ENCODE assay signal across 22 cellular contexts in genomic region chr11:80383655-80384054, GRCh38.
DNase-seq lines count a peak whose midpoint lies in the region; ATAC-seq, FAIRE-seq and TF ChIP-seq lines count a peak whose summit lies in the region.
"Had no signal": no experiment of that assay in that cellular context is flagged by ENCODE, and none has a peak within 500 bp of the region (broad histone marks: within the 10 kb centered on the region; RNA-seq: fewer than 3 reads in every experiment).

No MANE protein-coding gene starts in this region.

- no peaks in the 10 kb centered on the region for H3K36me3 ChIP-seq in HepG2 (replicated peaks in 1 of 2; ENCODE audit: control insufficient read depth in 1 of 2, insufficient read depth in 2 of 2, low read length in 2 of 2)
- no peaks in the 10 kb centered on the region for H3K36me3 ChIP-seq in right lobe of liver
- no peaks in the 10 kb centered on the region for H3K36me3 ChIP-seq in vagina
- H3K36me3 ChIP-seq: gastrocnemius medialis, pancreas, upper lobe of right lung had no signal

- H3K27ac ChIP-seq in HepG2 (ENCODE audit: extremely low read length, insufficient read depth, low read length) (no peak overlapping the region), right lobe of liver (no peak overlapping the region), vagina (no peak overlapping the region)
- H3K27ac ChIP-seq: gastrocnemius medialis, pancreas, upper lobe of right lung had no signal

- intact Hi-C loops in HepG2 (cut with micrococcal nuclease; ENCODE audit: unreplicated experiment): no loop called here
- intact Hi-C loops in right lobe of liver (cut with DNase I): no loop called here
- intact Hi-C loops in vagina (cut with DNase I): no loop called here
- intact Hi-C loops in Right ventricle myocardium inferior (cut with DNase I): no loop called here

- no peak overlapping the region for H2AFZ ChIP-seq in HepG2 (ENCODE audit: low read length)

- no TSS peak for BruUV-seq in HepG2 (replicated peaks; lab: Mats Ljungman, UMichigan)

- in situ Hi-C loops in HepG2 (cut with HindIII; ENCODE audit: extremely low pct_ligation_motif_present, low pct_unique_long_range_greater_than_20kb): no loop called here

- ATAC-seq in HepG2 (peak; percentile 54; the same call in 2 of the 3 replicates), right lobe of liver (no peak), Right ventricle myocardium inferior (no peak)
- ATAC-seq: gastrocnemius medialis, pancreas, sciatic nerve, upper lobe of right lung had no signal

- TF ChIP-seq POLR2A in HepG2 (IDR thresholded peaks at IDR 0.05; ENCODE audit: insufficient read depth in 1 of 2, low read depth in 2 of 2, low read length in 2 of 2) (no peak), right lobe of liver (IDR thresholded peaks at IDR 0.05) (no peak), vagina (IDR thresholded peaks at IDR 0.05) (no peak)

- H3K9me3 ChIP-seq in HepG2 (ENCODE audit: low read length) (no peaks in the 10 kb centered on the region), right lobe of liver (no peaks in the 10 kb centered on the region), vagina (no peaks in the 10 kb centered on the region)
- H3K9me3 ChIP-seq: gastrocnemius medialis, pancreas, upper lobe of right lung had no signal

- H3K27me3 ChIP-seq in HepG2 (ENCODE audit: control insufficient read depth in 1 of 2, insufficient read depth in 2 of 2, low read length in 2 of 2) (no peaks in the 10 kb centered on the region), right lobe of liver (no peaks in the 10 kb centered on the region), vagina (no peaks in the 10 kb centered on the region)
- H3K27me3 ChIP-seq: gastrocnemius medialis, pancreas, upper lobe of right lung had no signal

- 4% methylated on average over 2 of the region's 3 CpGs for WGBS in HepG2 (ENCODE audit: low lambda C conversion rate)
- WGBS in right lobe of liver (ENCODE audit: insufficient coverage, low coverage, low lambda C conversion rate, missing lambda C conversion rate): 12% methylated on average over 3 of the region's 3 CpGs

- CTCF ChIA-PET in HepG2 (lab: Yijun Ruan, JAX; ENCODE audit: low intra/inter-chr PET ratio, low total read pairs): no interaction called here

- no peak for TF ChIP-seq RAD21 in HepG2 (CRISPR knock-in tag; IDR thresholded peaks at IDR 0.05)

- TF ChIP-seq EP300 in HepG2 (IDR thresholded peaks at IDR 0.05; ENCODE audit: low read depth in 2 of 2, low read length in 2 of 2) (no peak), HepG2 (CRISPR knock-in tag; IDR thresholded peaks at IDR 0.05; ENCODE audit: borderline replicate concordance) (no peak)

- DNase-seq in HepG2 (ENCODE audit: low spot score): no peak
- no peak for DNase-seq in right lobe of liver
- DNase-seq in SK-N-DZ (ENCODE audit: low spot score): peak; percentile 76
- peak; percentile 71 for DNase-seq in islet precursor cell
- DNase-seq in cortex of kidney (lab: John Stamatoyannopoulos, UW): no peak
- no peak for DNase-seq in vagina (ENCODE audit: extremely low spot score in 2 of 2)
- DNase-seq in retina: no peak
- no peak for DNase-seq in Right ventricle myocardium inferior (ENCODE audit: missing footprints)
- DNase-seq: activated CD8-positive, alpha-beta memory T cell treated with anti-CD3 and anti-CD28 coated beads, Interleukin-2, amount 50 U/mL, for 4 hours; activated naive CD8-positive, alpha-beta T cell treated with anti-CD3 and anti-CD28 coated beads, Interleukin-2, amount 10 ng/mL, durations not matched to agents 7 days and 5 days; gastrocnemius medialis; GDM1; HFFc6; NCI-H1048; NCI-H187 treated with DMSO at 0.1 percent for 48 hours; NCI-H345; NK-92 treated with Interleukin-12 subunit alpha and Interleukin-12 subunit beta, amount 100 ng/mL, for 24 hours; pancreas; upper lobe of right lung had no signal

- H3K4me3 ChIP-seq in HepG2 (replicated peaks in 1 of 3; ENCODE audit: insufficient read depth in 1 of 3, low read depth in 2 of 3, low read length in 3 of 3) (no peak overlapping the region), right lobe of liver (no peak overlapping the region), vagina (no peak overlapping the region)
- H3K4me3 ChIP-seq: gastrocnemius medialis, pancreas, upper lobe of right lung had no signal

- TF ChIP-seq CTCF in HepG2 (CRISPR knock-in tag; IDR thresholded peaks at IDR 0.05) (no peak), right lobe of liver (IDR thresholded peaks at IDR 0.05) (no peak), vagina (IDR thresholded peaks at IDR 0.05) (no peak)

- H4K20me1 ChIP-seq in HepG2 (ENCODE audit: insufficient read depth, low read length): no peaks in the 10 kb centered on the region

- no peak for FAIRE-seq in HepG2 (lab: Jason Lieb, UNC)
- FAIRE-seq: HTR-8/SVneo, pancreas, RCC 7860 had no signal

- no peak overlapping the region for H3K4me2 ChIP-seq in HepG2 (ENCODE audit: low read depth, low read length)

- POLR2A ChIA-PET in HepG2 (lab: Yijun Ruan, JAX): no interaction called here

- H3K79me2 ChIP-seq in HepG2 (ENCODE audit: insufficient read depth, low read length): no peaks in the 10 kb centered on the region

- H3K4me1 ChIP-seq in HepG2 (ENCODE audit: insufficient read depth, low read length): no peaks in the 10 kb centered on the region
- H3K4me1 ChIP-seq in right lobe of liver: no peaks in the 10 kb centered on the region
- H3K4me1 ChIP-seq in vagina: no peaks in the 10 kb centered on the region
- H3K4me1 ChIP-seq: gastrocnemius medialis, pancreas, upper lobe of right lung had no signal

- no peak overlapping the region for H3K9ac ChIP-seq in HepG2 (ENCODE audit: insufficient read depth, low read depth, low read length)

TF ChIP-seq in HepG2, 621 proteins besides CTCF, POLR2A, EP300 and RAD21:
- TF ChIP-seq POLR2AphosphoS2 (IDR thresholded peaks at IDR 0.05; ENCODE audit: low read depth, low read length): no peak
- TF ChIP-seq ZNF768 (CRISPR knock-in tag; IDR thresholded peaks at IDR 0.05): no peak
- TF ChIP-seq ZBTB7B (CRISPR knock-in tag; IDR thresholded peaks at IDR 0.05): no peak
- TF ChIP-seq ZSCAN20 (CRISPR knock-in tag; IDR thresholded peaks at IDR 0.05; ENCODE audit: borderline replicate concordance): no peak
- no peak for TF ChIP-seq LBX2 (CRISPR knock-in tag; IDR thresholded peaks at IDR 0.05; ENCODE audit: borderline replicate concordance)
- TF ChIP-seq EHMT2 (IDR thresholded peaks at IDR 0.05; ENCODE audit: borderline replicate concordance, low read depth, low read length): no peak
- no peak for TF ChIP-seq NCOR1 (IDR thresholded peaks at IDR 0.05; ENCODE audit: borderline replicate concordance, low read length)
- no peak for TF ChIP-seq ZBTB25 (CRISPR knock-in tag; IDR thresholded peaks at IDR 0.05)
- TF ChIP-seq ZNF652 (CRISPR knock-in tag; IDR thresholded peaks at IDR 0.05; ENCODE audit: borderline replicate concordance, low read depth): no peak
- TF ChIP-seq ARNT (IDR thresholded peaks at IDR 0.05): no peak
- no peak for TF ChIP-seq KDM6A (CRISPR knock-in tag; IDR thresholded peaks at IDR 0.05; ENCODE audit: low read depth)

Comparison
In these comparisons a context has a peak if more than half of its experiments do, and no peak if none do; other contexts are left out.
1. DNase-seq: peak in SK-N-DZ (single experiment) and islet precursor cell (single experiment); none in HepG2 (single experiment), right lobe of liver (0 of 3), cortex of kidney (single experiment), vagina (0 of 2), retina (single experiment) and Right ventricle myocardium inferior (single experiment).